ENCODE assay signal across 22 cellular contexts in the genomic region with DNA sequence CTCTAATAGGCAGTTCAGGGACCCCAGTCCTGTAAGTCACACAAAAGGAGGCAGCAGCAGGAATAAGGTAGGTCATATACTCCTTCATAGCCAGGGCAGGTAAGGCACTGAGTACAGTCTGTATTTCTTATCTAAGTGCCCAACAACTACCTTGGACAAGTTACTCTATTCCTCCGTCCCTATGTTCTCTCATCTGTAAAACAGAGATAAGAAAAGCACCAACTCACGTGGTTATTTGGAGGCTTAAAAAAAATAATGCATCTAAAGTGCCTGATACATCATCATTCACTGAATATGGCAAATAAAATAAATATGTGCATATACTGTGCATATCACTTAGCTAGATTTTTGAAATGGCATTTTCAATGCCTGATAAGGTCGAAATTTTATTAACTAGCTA.
"Had no signal": no experiment of that assay in that cellular context is flagged by ENCODE, and none has a peak within 500 bp of the region (broad histone marks: within the 10 kb centered on the region; RNA-seq: fewer than 3 reads in every experiment).

No MANE protein-coding gene starts in this region.

- H3K27me3 ChIP-seq: ovary, right atrium auricular region, right lobe of liver, testis, thyroid gland, transverse colon, upper lobe of left lung, vagina had no signal

- ATAC-seq: naive thymus-derived CD4-positive, alpha-beta T cell; natural killer cell treated with Interleukin-12 subunit alpha and Interleukin-12 subunit beta and Interleukin-15 and Interleukin-18, amount 100 ng/mL, for 72 hours; right lobe of liver; stimulated activated memory B cell treated with anti-CD40 and anti-IgM and Interleukin-4, amounts not matched to agents 10 μg/mL and 1 μg/mL and 100 μg/mL, for 72 hours; stimulated activated naive CD8-positive, alpha-beta T cell treated with anti-CD3 and anti-CD28 coated beads, Interleukin-15, amount 100 ng/mL, for 72 hours had no signal

- H3K4me3 ChIP-seq: left ventricle myocardium inferior, lung, ovary, right atrium auricular region, right lobe of liver, smooth muscle cell, testis, thyroid gland, transverse colon, upper lobe of left lung, vagina had no signal

- H3K4me2 ChIP-seq: smooth muscle cell had no signal

- DNase-seq: hippocampal formation; left ventricle myocardium inferior; mesendoderm; naive thymus-derived CD4-positive, alpha-beta T cell; ovary; right lobe of liver; stimulated activated CD4-positive, alpha-beta T cell treated with anti-CD3 and anti-CD28 coated beads, Interleukin-1b, Interleukin-23, amount 100 ng/mL, for 48 hours; stimulated activated CD4-positive, alpha-beta T cell treated with anti-CD3 and anti-CD28 coated beads, Interleukin-2, amount 100 ng/mL, for 48 hours; stimulated activated CD4-positive, alpha-beta T cell treated with anti-CD3 and anti-CD28 coated beads, Interleukin-4, amount 100 ng/mL, for 4 hours; stimulated activated CD8-positive, alpha-beta memory T cell treated with anti-CD3 and anti-CD28 coated beads, Interleukin-4, amount 100 ng/mL, for 48 hours; stimulated activated naive CD4-positive, alpha-beta T cell treated with Interleukin-2 at 50 U/mL for 16 hours; stimulated activated naive CD8-positive, alpha-beta T cell treated with anti-CD3 and anti-CD28 coated beads, Interleukin-15, amount 100 ng/mL, for 72 hours; testis; thyroid gland; transverse colon; upper lobe of left lung had no signal

- H3K36me3 ChIP-seq: left ventricle myocardium inferior, ovary, right atrium auricular region, right lobe of liver, thyroid gland, transverse colon, upper lobe of left lung, vagina had no signal

- H3K4me1 ChIP-seq: right atrium auricular region, right lobe of liver, testis, transverse colon, upper lobe of left lung, vagina had no signal

- H3K27ac ChIP-seq: left ventricle myocardium inferior, ovary, right atrium auricular region, right lobe of liver, testis, thyroid gland, transverse colon, upper lobe of left lung, vagina had no signal

- H3K9me3 ChIP-seq: left ventricle myocardium inferior, ovary, right atrium auricular region, right lobe of liver, testis, thyroid gland, transverse colon, upper lobe of left lung, vagina had no signal
